8 cellular contexts compared by ENCODE assay signal in genomic region chr22:31944700-31945477, GRCh38. TPM values are rescaled to one million over a fixed set of nuclear protein-coding genes. Genes with fewer than 3 reads are reported as not detected.
DNase-seq lines count a peak whose midpoint lies in the region; ATAC-seq and TF ChIP-seq lines count a peak whose summit lies in the region.

No MANE protein-coding gene starts in this region.

- peak overlapping the region; percentile 85 for H3K4me3 ChIP-seq in osteoblast (ENCODE audit: insufficient read depth, low read length)

- peaks cover 38% of the 10 kb centered on the region for H3K4me1 Mint-ChIP-seq in activated T-cell treated with anti-CD3 and anti-CD28 coated beads, Interleukin-2, amount 50 U/mL, for 24 hours (ENCODE audit: low read depth)

- peak overlapping the region; percentile 22 for H3K27ac Mint-ChIP-seq in activated T-cell treated with anti-CD3 and anti-CD28 coated beads, Interleukin-2, amount 50 U/mL, for 24 hours

- peaks cover 53% of the 10 kb centered on the region for H3K79me2 ChIP-seq in osteoblast (ENCODE audit: insufficient read depth, low read length)

- no peaks in the 10 kb centered on the region for H3K27me3 Mint-ChIP-seq in activated T-cell treated with anti-CD3 and anti-CD28 coated beads, Interleukin-2, amount 50 U/mL, for 24 hours

- no peak overlapping the region for H3K4me3 Mint-ChIP-seq in activated T-cell treated with anti-CD3 and anti-CD28 coated beads, Interleukin-2, amount 50 U/mL, for 24 hours

- H3K4me2 ChIP-seq in osteoblast (ENCODE audit: insufficient read depth, low read length): peak overlapping the region; percentile 97

- peaks cover 29% of the 10 kb centered on the region for H3K36me3 Mint-ChIP-seq in activated T-cell treated with anti-CD3 and anti-CD28 coated beads, Interleukin-2, amount 50 U/mL, for 24 hours (ENCODE audit: low read depth)

- in situ Hi-C loops in KBM-7 (cut with MboI; ENCODE audit: low pct_unique_long_range_greater_than_20kb, low sequenced_read_pairs): no loop called here

- peak; percentile 20 for ATAC-seq in GM21619 (IDR thresholded peaks at IDR 0.05; ENCODE audit: unreplicated experiment)

- H3K9me3 Mint-ChIP-seq in activated T-cell treated with anti-CD3 and anti-CD28 coated beads, Interleukin-2, amount 50 U/mL, for 24 hours: no peaks in the 10 kb centered on the region

- H4K20me1 ChIP-seq in osteoblast (ENCODE audit: insufficient read depth, low read length): peaks cover 32% of the 10 kb centered on the region

- peak overlapping the region; percentile 40 for H2AFZ ChIP-seq in osteoblast (ENCODE audit: low read length)

- peak overlapping the region; percentile 61 for H3K27ac ChIP-seq in osteoblast (ENCODE audit: low read depth, low read length)

- H3K36me3 ChIP-seq in osteoblast (ENCODE audit: insufficient read depth, low read length): peaks cover 18% of the 10 kb centered on the region

- H3K9me3 ChIP-seq in osteoblast (ENCODE audit: low read depth, low read length): no peaks in the 10 kb centered on the region

- H3K27me3 ChIP-seq in osteoblast (ENCODE audit: insufficient read depth, low read length): no peaks in the 10 kb centered on the region

- DNase-seq in EH (ENCODE audit: low read depth) (peak; percentile 49), KBM-7 (peak; percentile 21), germinal center (ENCODE audit: low spot score) (peak; percentile 58), osteoblast (ENCODE audit: insufficient read length, low spot score, missing footprints) (peak; percentile 86), cortex of kidney (lab: John Stamatoyannopoulos, UW) (no peak), Ammon's horn (ENCODE audit: low spot score) (no peak)
- DNase-seq in activated T-cell treated with anti-CD3 and anti-CD28 coated beads, Interleukin-2, amount 50 U/mL, for 24 hours: no peak

- H3K4me1 ChIP-seq in osteoblast (ENCODE audit: insufficient read depth, low read length): peaks cover 30% of the 10 kb centered on the region

- TF ChIP-seq CTCF in osteoblast (IDR thresholded peaks at IDR 0.05; ENCODE audit: extremely low read depth, low read depth, low read length): no peak

RNA-seq across cellular contexts. Expression of gene YWHAH, which starts 0.6 kb away (rescaled TPM):
- total RNA-seq in osteoblast: 146 and 151 TPM in 2 replicates

Comparison
In these comparisons a context has a peak if more than half of its experiments do, and no peak if none do; other contexts are left out.
1. DNase-seq: peak in EH (single experiment), KBM-7 (single experiment), germinal center (single experiment) and osteoblast (single experiment); none in activated T-cell treated with anti-CD3 and anti-CD28 coated beads, Interleukin-2, amount 50 U/mL, for 24 hours (single experiment), cortex of kidney (single experiment) and Ammon's horn (single experiment).